Comparison of ENCODE assay signal across 8 cellular contexts in the genomic region with DNA sequence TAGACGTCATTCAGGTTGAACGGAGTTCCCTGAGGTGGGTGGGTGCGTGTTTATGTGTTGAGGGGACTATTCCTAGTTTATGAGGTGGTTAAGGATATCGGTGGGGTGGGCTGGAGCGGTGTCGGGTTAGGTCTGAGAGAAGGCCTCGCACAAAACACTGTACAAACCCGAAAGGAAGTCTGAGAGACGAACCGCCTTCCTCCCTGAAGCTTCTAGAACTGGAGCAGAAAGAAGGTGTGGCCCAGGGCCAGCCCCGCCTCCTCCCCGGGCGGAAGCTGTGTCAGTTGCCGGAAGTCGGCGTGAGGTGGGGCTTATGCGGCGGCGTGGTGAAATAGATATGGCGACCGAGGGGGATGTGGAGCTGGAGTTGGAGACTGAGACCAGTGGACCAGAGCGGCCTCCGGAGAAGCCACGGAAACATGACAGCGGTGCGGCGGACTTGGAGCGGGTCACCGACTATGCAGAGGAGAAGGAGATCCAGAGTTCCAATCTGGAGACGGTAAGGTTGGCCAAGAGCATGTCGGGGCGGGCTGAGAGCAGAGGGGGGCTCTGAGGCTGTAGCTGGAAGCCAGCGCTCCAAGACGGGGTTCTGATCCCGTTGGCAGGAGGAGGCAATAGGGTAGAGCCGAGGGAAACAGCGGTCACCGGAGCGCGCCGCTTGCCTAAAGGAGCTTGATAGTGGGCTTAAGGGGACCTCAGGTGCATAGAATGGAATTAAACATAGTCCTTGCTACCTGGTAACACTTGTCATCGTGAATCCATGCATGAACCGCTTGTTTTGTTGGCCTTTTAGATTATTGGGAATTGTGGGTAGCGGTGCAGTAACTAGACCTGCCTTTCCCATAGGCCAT. TPM values are rescaled to one million over a fixed set of nuclear protein-coding genes. Genes with fewer than 3 reads are reported as not detected.
DNase-seq lines count a peak whose midpoint lies in the region; ATAC-seq and TF ChIP-seq lines count a peak whose summit lies in the region.

Gene HYPK, plus strand, starts transcription at position 314 of the 851 bp plus-strand sequence. Its CDS starts 24 bp downstream, at position 338.

- H3K27ac ChIP-seq in hepatocyte: peak within 1 kb of the TSS; percentile 94

- H3K4me1 ChIP-seq in hepatocyte (ENCODE audit: insufficient read depth): peaks cover 28% of the 10 kb centered on the region

- H3K4me2 ChIP-seq in hepatocyte: peak within 1 kb of the TSS; percentile 90

- no peaks in the 10 kb centered on the region for H3K36me3 ChIP-seq in hepatocyte (replicated peaks; ENCODE audit: insufficient read depth, low read depth)

- H3K4me3 ChIP-seq in astrocyte of the cerebellum (ENCODE audit: low read depth, low read length) (peak within 1 kb of the TSS; percentile 99), hepatocyte (peak within 1 kb of the TSS; percentile 70), retinal pigment epithelial cell (ENCODE audit: low read length) (peak within 1 kb of the TSS; percentile 94)

- no peaks in the 10 kb centered on the region for H3K9me3 ChIP-seq in hepatocyte (ENCODE audit: low read depth)

- TF ChIP-seq CTCF in GM13977 (IDR thresholded peaks at IDR 0.05; ENCODE audit: extremely low read depth, insufficient read depth, missing control alignments) (no peak), astrocyte of the cerebellum (IDR thresholded peaks at IDR 0.05; ENCODE audit: low read depth, low read length, missing control alignments) (no peak), hepatocyte (IDR thresholded peaks at IDR 0.05; ENCODE audit: poor library complexity) (no peak), retinal pigment epithelial cell (conservative IDR thresholded peaks at IDR 0.05; ENCODE audit: low read depth, low read length) (no peak)

- peak; percentile 93 for ATAC-seq in HG02852 (IDR thresholded peaks at IDR 0.05; ENCODE audit: unreplicated experiment)

- no peaks in the 10 kb centered on the region for H3K9me2 ChIP-seq in hepatocyte (replicated peaks; ENCODE audit: insufficient read depth)

- H3K27me3 ChIP-seq in hepatocyte: no peaks in the 10 kb centered on the region

- no peaks in the 10 kb centered on the region for H4K20me1 ChIP-seq in hepatocyte (ENCODE audit: insufficient read depth, poor library complexity, severe bottlenecking)

- DNase-seq in GM13977 (ENCODE audit: low spot score) (peak; percentile 80), NCI-H2029 treated with DMSO at 0.1 percent for 48 hours (lab: John Stamatoyannopoulos, UW) (peak; percentile 9), T1000 (lab: John Stamatoyannopoulos, UW) (peak; percentile 69), astrocyte of the cerebellum (ENCODE audit: low read depth) (peak; percentile 65), hepatocyte (ENCODE audit: low spot score) (peak; percentile 95), retinal pigment epithelial cell (ENCODE audit: low read depth) (peak; percentile 60), cortex of kidney (lab: John Stamatoyannopoulos, UW) (no peak)

- H3K79me2 ChIP-seq in hepatocyte: peaks cover 20% of the 10 kb centered on the region

- in situ Hi-C loops in GM13977 (cut with MboI; ENCODE audit: low pct_unique_long_range_greater_than_20kb, low sequenced_read_pairs, unreplicated experiment): no loop called here
- in situ Hi-C loops in astrocyte of the cerebellum (cut with HindIII; ENCODE audit: low sequenced_read_pairs): no loop called here

- peak within 1 kb of the TSS; percentile 62 for H2AFZ ChIP-seq in hepatocyte

- 9% methylated on average over 44 of the region's 44 CpGs for WGBS in hepatocyte (ENCODE audit: low lambda C conversion rate, missing lambda C conversion rate)

RNA-seq across cellular contexts. Expression of gene HYPK, which starts in this region (rescaled TPM):
- total RNA-seq in hepatocyte: 5.8 and 10.4 TPM in 2 replicates
- polyA plus RNA-seq in hepatocyte: 12.8 and 19.2 TPM in 2 replicates
